In the genomic region with DNA sequence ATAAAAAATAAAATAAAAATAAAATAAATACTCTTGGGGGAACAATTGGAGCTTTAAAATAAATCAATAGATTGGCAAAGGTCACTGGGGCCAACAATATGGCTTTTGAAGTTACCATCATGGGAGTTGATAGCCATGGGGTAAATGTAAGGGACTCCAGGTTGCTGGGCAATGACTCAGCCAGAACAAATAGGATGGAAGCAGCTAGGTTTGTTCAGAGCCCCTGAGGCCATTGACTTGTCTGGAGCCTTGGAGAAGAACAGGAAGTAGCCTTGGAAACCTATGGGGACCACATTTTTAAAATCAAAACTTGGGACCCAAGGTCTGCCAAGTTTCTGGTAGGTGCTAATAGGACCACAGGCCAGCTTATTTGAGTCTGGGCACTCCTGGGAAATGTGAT, we compare ENCODE assay signal across 32 cellular contexts. TPM values are rescaled to one million over a fixed set of nuclear protein-coding genes. Genes with fewer than 3 reads are reported as not detected.
"Had no signal": no experiment of that assay in that cellular context is flagged by ENCODE, and none has a peak within 500 bp of the region (broad histone marks: within the 10 kb centered on the region; RNA-seq: fewer than 3 reads in every experiment).

No MANE protein-coding gene starts in this region.

- DNase-seq: activated CD4-positive, alpha-beta T cell treated with anti-CD3 and anti-CD28 coated beads for 36 hours; activated CD4-positive, alpha-beta T cell treated with anti-CD3 and anti-CD28 coated beads, Interleukin-2, amount 50 U/mL, for 4 hours; activated CD8-positive, alpha-beta memory T cell treated with anti-CD3 and anti-CD28 coated beads for 24 hours; activated CD8-positive, alpha-beta memory T cell treated with anti-CD3 and anti-CD28 coated beads, Interleukin-2, amount 50 U/mL, for 4 hours; activated T-cell treated with anti-CD3 and anti-CD28 coated beads, Interleukin-2, amount 50 U/mL, for 24 hours; adrenal gland; brain microvascular endothelial cell; effector memory CD4-positive, alpha-beta T cell; esophagus squamous epithelium; head of caudate nucleus; hypothalamus; left colon; lower lobe of right lung; naive thymus-derived CD4-positive, alpha-beta T cell; occipital lobe; retina; sigmoid colon; stimulated activated CD4-positive, alpha-beta T cell treated with anti-CD3 and anti-CD28 coated beads, Interleukin-15, amount 100 ng/mL, for 24 hours; stomach had no signal

- H3K9me3 ChIP-seq: adrenal gland, ascending aorta, esophagus squamous epithelium, gastroesophageal sphincter, lower lobe of right lung, sigmoid colon, stomach, suprapubic skin, tibial nerve had no signal

- H3K36me3 Mint-ChIP-seq: activated naive CD8-positive, alpha-beta T cell; naive thymus-derived CD4-positive, alpha-beta T cell; stimulated activated memory B cell treated with anti-CD40 and anti-IgM and Interleukin-4, amounts not matched to agents 10 μg/mL and 1 μg/mL and 100 μg/mL, for 72 hours; WTC11 had no signal

- H3K4me3 Mint-ChIP-seq: activated CD4-positive, alpha-beta T cell treated with anti-CD3 and anti-CD28 coated beads for 36 hours; activated naive CD8-positive, alpha-beta T cell; activated T-cell treated with anti-CD3 and anti-CD28 coated beads, Interleukin-2, amount 50 U/mL, for 24 hours; activated T-helper 17 cell treated with anti-CD3 and anti-CD28 coated beads, Interleukin-2, amount 50 U/mL, for 72 hours; central memory CD8-positive, alpha-beta T cell; naive thymus-derived CD4-positive, alpha-beta T cell; neural crest cell; stimulated activated memory B cell treated with anti-CD40 and anti-IgM and Interleukin-4, amounts not matched to agents 10 μg/mL and 1 μg/mL and 100 μg/mL, for 72 hours; WTC11 had no signal

- H3K4me1 Mint-ChIP-seq: central memory CD8-positive, alpha-beta T cell had no signal

- H3K4me2 ChIP-seq: smooth muscle cell had no signal

- H3K36me3 ChIP-seq: adrenal gland, ascending aorta, brain microvascular endothelial cell, esophagus squamous epithelium, gastroesophageal sphincter, lower lobe of right lung, sigmoid colon, stomach, suprapubic skin, tibial nerve had no signal

- H3K9me3 Mint-ChIP-seq: activated T-cell treated with anti-CD3 and anti-CD28 coated beads, Interleukin-2, amount 50 U/mL, for 24 hours; activated T-helper 17 cell treated with anti-CD3 and anti-CD28 coated beads, Interleukin-2, amount 50 U/mL, for 72 hours; central memory CD8-positive, alpha-beta T cell; neural crest cell; stimulated activated memory B cell treated with anti-CD40 and anti-IgM and Interleukin-4, amounts not matched to agents 10 μg/mL and 1 μg/mL and 100 μg/mL, for 72 hours; WTC11 had no signal

- H3K27ac ChIP-seq: adrenal gland, ascending aorta, brain microvascular endothelial cell, esophagus squamous epithelium, gastroesophageal sphincter, lower lobe of right lung, sigmoid colon, stomach, suprapubic skin, tibial nerve had no signal

- ATAC-seq: activated CD4-positive, alpha-beta T cell treated with anti-CD3 and anti-CD28 coated beads for 36 hours; activated T-helper 17 cell treated with anti-CD3 and anti-CD28 coated beads, Interleukin-2, amount 50 U/mL, for 72 hours; gastroesophageal sphincter; left colon; lower lobe of right lung; naive thymus-derived CD4-positive, alpha-beta T cell; stimulated activated memory B cell treated with anti-CD40 and anti-IgM and Interleukin-4, amounts not matched to agents 10 μg/mL and 1 μg/mL and 100 μg/mL, for 72 hours; WTC11 had no signal

- H3K4me3 ChIP-seq: adrenal gland, ascending aorta, esophagus squamous epithelium, gastroesophageal sphincter, lower lobe of right lung, sigmoid colon, smooth muscle cell, stomach, suprapubic skin, tibial nerve had no signal

- H3K4me1 ChIP-seq: adrenal gland, ascending aorta, esophagus squamous epithelium, gastroesophageal sphincter, lower lobe of right lung, sigmoid colon, stomach, suprapubic skin, tibial nerve had no signal

- H3K27ac Mint-ChIP-seq: activated CD4-positive, alpha-beta T cell treated with anti-CD3 and anti-CD28 coated beads for 36 hours; activated naive CD8-positive, alpha-beta T cell; activated T-cell treated with anti-CD3 and anti-CD28 coated beads, Interleukin-2, amount 50 U/mL, for 24 hours; activated T-helper 17 cell treated with anti-CD3 and anti-CD28 coated beads, Interleukin-2, amount 50 U/mL, for 72 hours; naive thymus-derived CD4-positive, alpha-beta T cell; stimulated activated memory B cell treated with anti-CD40 and anti-IgM and Interleukin-4, amounts not matched to agents 10 μg/mL and 1 μg/mL and 100 μg/mL, for 72 hours; WTC11 had no signal

- H3K27me3 ChIP-seq: adrenal gland, ascending aorta, sigmoid colon had no signal

RNA-seq across cellular contexts. Expression of a gene that starts 35.2 kb away (rescaled TPM):
- total RNA-seq: activated CD4-positive, alpha-beta T cell treated with anti-CD3 and anti-CD28 coated beads for 36 hours; activated T-helper 17 cell treated with anti-CD3 and anti-CD28 coated beads, Interleukin-2, amount 50 U/mL, for 72 hours; ascending aorta; dermis microvascular lymphatic vessel endothelial cell; endothelial cell of umbilical vein; lower lobe of right lung; naive thymus-derived CD4-positive, alpha-beta T cell; suprapubic skin; WTC11 had no signal
- polyA plus RNA-seq: endothelial cell of umbilical vein; naive thymus-derived CD4-positive, alpha-beta T cell; smooth muscle cell had no signal
